24 cellular contexts compared by ENCODE assay signal in the genomic region with DNA sequence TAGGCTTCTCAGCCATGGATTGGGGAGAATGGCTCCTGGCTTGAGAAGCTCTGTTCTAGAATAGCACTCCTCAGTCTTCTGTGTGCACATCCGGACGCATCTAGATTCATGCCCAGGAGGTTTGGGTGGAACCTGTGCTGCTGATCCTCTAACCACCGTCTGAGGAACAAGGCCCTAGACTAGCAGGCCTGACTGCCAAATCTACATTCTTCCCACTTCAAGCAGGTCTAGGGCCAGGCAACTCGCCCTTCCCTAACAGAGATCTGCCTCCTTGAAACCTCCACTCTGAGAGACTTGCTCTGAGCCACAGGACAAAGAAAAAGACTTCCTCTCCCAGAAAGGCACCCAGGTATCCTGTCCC.
"Had no signal": no experiment of that assay in that cellular context is flagged by ENCODE, and none has a peak within 500 bp of the region (broad histone marks: within the 10 kb centered on the region; RNA-seq: fewer than 3 reads in every experiment).

No MANE protein-coding gene starts in this region.

- DNase-seq: activated CD4-positive, alpha-beta T cell treated with anti-CD3 and anti-CD28 coated beads for 4 hours; activated CD4-positive, alpha-beta T cell treated with anti-CD3 and anti-CD28 coated beads, Interleukin-2, amount 50 U/mL, for 4 hours; activated CD4-positive, CD25-positive, alpha-beta regulatory T cell; activated naive CD4-positive, alpha-beta T cell treated with anti-CD3 and anti-CD28 coated beads for 36 hours; activated naive CD8-positive, alpha-beta T cell treated with anti-CD3 and anti-CD28 coated beads for 36 hours; activated T-cell treated with anti-CD3 and anti-CD28 coated beads for 4 hours; activated T-cell treated with anti-CD3 and anti-CD28 coated beads, Interleukin-2, amount 50 U/mL, for 72 hours; adrenal gland; aorta; cortex of kidney; effector memory CD8-positive, alpha-beta T cell; hippocampal formation; left cardiac atrium; mammary epithelial cell; naive B cell; nephron progenitor cell; right lobe of liver; stimulated activated CD4-positive, alpha-beta T cell treated with anti-CD3 and anti-CD28 coated beads, Interleukin-12 subunit alpha, Interleukin-12 subunit beta, amount 100 ng/mL, for 4 hours; stimulated activated CD4-positive, alpha-beta T cell treated with anti-CD3 and anti-CD28 coated beads, Interleukin-4, amount 100 ng/mL, for 1 hour; T-helper 1 cell; thyroid gland had no signal

- H3K9me3 ChIP-seq: adrenal gland, body of pancreas, neutrophil, right lobe of liver, thyroid gland had no signal

- H3K27me3 ChIP-seq: adrenal gland, body of pancreas, neutrophil, right lobe of liver, thyroid gland had no signal

- H3K4me3 ChIP-seq: adrenal gland, body of pancreas, right lobe of liver, skin epidermis, thyroid gland had no signal

- ATAC-seq: activated T-cell treated with anti-CD3 and anti-CD28 coated beads, Interleukin-2, amount 50 U/mL, for 72 hours; effector memory CD8-positive, alpha-beta T cell; left cardiac atrium; right lobe of liver had no signal

- H3K36me3 ChIP-seq: adrenal gland, neutrophil, right lobe of liver, thyroid gland had no signal

- H3K4me1 ChIP-seq: adrenal gland, thyroid gland had no signal

- H3K27ac ChIP-seq: adrenal gland, body of pancreas, neutrophil, right lobe of liver, thyroid gland had no signal
